ENCODE assay signal across 28 cellular contexts in the genomic region with DNA sequence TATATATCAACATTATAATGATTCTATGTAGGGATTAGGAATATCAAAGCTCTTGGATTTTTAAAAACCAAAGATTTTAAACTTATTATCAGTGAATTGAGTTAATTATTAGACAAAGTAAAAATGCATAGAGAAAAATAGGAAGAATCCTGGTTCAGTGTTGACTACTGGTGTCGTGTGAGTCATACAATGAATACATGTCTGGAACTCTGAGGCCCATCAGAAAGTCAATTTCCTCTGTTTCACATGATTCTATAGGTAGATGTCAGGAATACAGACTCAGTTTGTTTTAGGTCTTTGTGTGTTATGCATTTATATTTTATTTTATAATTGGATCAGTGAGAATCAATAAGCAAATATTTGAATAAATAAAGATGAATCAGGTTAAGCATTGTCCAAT.
DNase-seq lines count a peak whose midpoint lies in the region; ATAC-seq, FAIRE-seq and TF ChIP-seq lines count a peak whose summit lies in the region.
"Had no signal": no experiment of that assay in that cellular context is flagged by ENCODE, and none has a peak within 500 bp of the region (broad histone marks: within the 10 kb centered on the region; RNA-seq: fewer than 3 reads in every experiment).

No MANE protein-coding gene starts in this region.

- WGBS in A549 (ENCODE audit: missing lambda C conversion rate), result 2% methylated on average over 1 of the region's 1 CpG
- WGBS in GM12878 (ENCODE audit: insufficient coverage, insufficient replicate concordance, low lambda C conversion rate, missing lambda C conversion rate), result 0% methylated on average over 1 of the region's 1 CpG
- 65 to 85% (median 78%) methylated on average over 1 of the region's 1 CpG for WGBS in spleen, 5 donors

- no peaks in the 10 kb centered on the region for H3K79me2 ChIP-seq in GM12878 (ENCODE audit: control insufficient read depth, insufficient read depth, low read length)

- H3K27ac ChIP-seq in A549 (peak overlapping the region; percentile 84 to 86), GM12878 (ENCODE audit: control insufficient read depth, insufficient read depth) (no peak overlapping the region), spleen (no peak overlapping the region)
- H3K27ac ChIP-seq: ascending aorta, esophagus squamous epithelium, gastrocnemius medialis, neural progenitor cell, stomach, tibial nerve had no signal

- H3K4me1 Mint-ChIP-seq in naive thymus-derived CD8-positive, alpha-beta T cell, result no peaks in the 10 kb centered on the region
- H3K4me1 Mint-ChIP-seq: activated naive CD8-positive, alpha-beta T cell treated with anti-CD3 and anti-CD28 coated beads for 36 hours; B cell; CD8-positive, alpha-beta memory T cell; neural progenitor cell had no signal

- TF ChIP-seq EP300 in A549 (IDR thresholded peaks at IDR 0.05) (no peak), GM12878 (IDR thresholded peaks at IDR 0.05; ENCODE audit: borderline replicate concordance in 1 of 2, control insufficient read depth in 1 of 2, low read depth in 2 of 2, low read length in 2 of 2) (no peak)

- DNase-seq in A549 (ENCODE audit: low read depth in 1 of 2, low spot score in 1 of 2) (peak; percentile 36 to 75), M059J (ENCODE audit: low read depth) (peak; percentile 19), GM12878 (ENCODE audit: low read depth, low spot score) (no peak), iris pigment epithelial cell (ENCODE audit: low read depth) (peak; percentile 60), spleen (no peak), NCI-H2029 (lab: John Stamatoyannopoulos, UW) (no peak), NCI-H446 treated with DMSO at 0.1 percent for 48 hours (lab: John Stamatoyannopoulos, UW) (no peak)
- no peak for DNase-seq in naive thymus-derived CD8-positive, alpha-beta T cell
- DNase-seq: 8988T; activated CD4-positive, alpha-beta memory T cell treated with anti-CD3 and anti-CD28 coated beads for 36 hours; activated CD8-positive, alpha-beta memory T cell treated with anti-CD3 and anti-CD28 coated beads, Interleukin-2, amount 50 U/mL, for 48 hours; activated naive CD8-positive, alpha-beta T cell treated with anti-CD3 and anti-CD28 coated beads for 36 hours; CD8-positive, alpha-beta memory T cell; DMS153; effector CD8-positive, alpha-beta T cell; esophagus squamous epithelium; gastrocnemius medialis; hippocampal formation; islet precursor cell; NCI-H2081 treated with DMSO at 0.1 percent for 48 hours; stomach had no signal

- no peak overlapping the region for H3K4me3 Mint-ChIP-seq in naive thymus-derived CD8-positive, alpha-beta T cell
- H3K4me3 Mint-ChIP-seq: activated CD4-positive, alpha-beta memory T cell treated with anti-CD3 and anti-CD28 coated beads for 36 hours; activated naive CD8-positive, alpha-beta T cell treated with anti-CD3 and anti-CD28 coated beads for 36 hours; B cell; CD8-positive, alpha-beta memory T cell; neural progenitor cell had no signal

- H3K9ac ChIP-seq in GM12878 (ENCODE audit: control insufficient read depth, insufficient read depth, low read length), result no peak overlapping the region
- H3K9ac ChIP-seq: neural progenitor cell had no signal

- TF ChIP-seq POLR2A in A549 (IDR thresholded peaks at IDR 0.05; ENCODE audit: low read length), result no peak
- TF ChIP-seq POLR2A in GM12878 (IDR thresholded peaks at IDR 0.05; ENCODE audit: low read depth, low read length), result no peak
- TF ChIP-seq POLR2A in spleen (IDR thresholded peaks at IDR 0.05), result no peak

- H3K4me1 ChIP-seq in A549 (peaks cover 53% of the 10 kb centered on the region), GM12878 (ENCODE audit: control insufficient read depth, insufficient read depth, low read length) (no peaks in the 10 kb centered on the region), spleen (no peaks in the 10 kb centered on the region)
- H3K4me1 ChIP-seq: ascending aorta, esophagus squamous epithelium, gastrocnemius medialis, neural progenitor cell, stomach, tibial nerve had no signal

- intact Hi-C loops in GM12878 (cut with micrococcal nuclease; ENCODE audit: unreplicated experiment), result no loop called here
- intact Hi-C loops in spleen (cut with DNase I; ENCODE audit: low total_unique reads), result no loop called here

- H2AFZ ChIP-seq in GM12878 (ENCODE audit: control insufficient read depth, low read depth, low read length), result no peak overlapping the region
- H2AFZ ChIP-seq: neural progenitor cell had no signal

- H3K36me3 ChIP-seq in GM12878 (ENCODE audit: control insufficient read depth in 2 of 2, insufficient read depth in 2 of 2, low read length in 1 of 2) (no peaks in the 10 kb centered on the region), spleen (no peaks in the 10 kb centered on the region)
- H3K36me3 ChIP-seq: ascending aorta, esophagus squamous epithelium, gastrocnemius medialis, neural progenitor cell, stomach, tibial nerve had no signal

- H3K27me3 Mint-ChIP-seq in naive thymus-derived CD8-positive, alpha-beta T cell, result peaks cover 0 to 41% (median 5%) of the 10 kb centered on the region in 5 donors
- H3K27me3 Mint-ChIP-seq: B cell had no signal

- H3K9me3 ChIP-seq in A549, result 0 out of 3 replicates have a peak, but pooled peaks cover 2% of the 10 kb centered on the region
- no peaks in the 10 kb centered on the region for H3K9me3 ChIP-seq in GM12878 (replicated peaks; ENCODE audit: control insufficient read depth, insufficient read depth, low read length)
- no peaks in the 10 kb centered on the region for H3K9me3 ChIP-seq in spleen
- H3K9me3 ChIP-seq: ascending aorta, esophagus squamous epithelium, gastrocnemius medialis, stomach, tibial nerve had no signal

- no peak for FAIRE-seq in A549 (lab: Jason Lieb, UNC)
- no peak for FAIRE-seq in GM12878 (lab: Jason Lieb, UNC)

- no peaks in the 10 kb centered on the region for H4K20me1 ChIP-seq in GM12878 (ENCODE audit: control insufficient read depth, insufficient read depth)

- H3K4me2 ChIP-seq in A549, result peak overlapping the region; percentile 70
- no peak overlapping the region for H3K4me2 ChIP-seq in GM12878 (ENCODE audit: control insufficient read depth, insufficient read depth)
- H3K4me2 ChIP-seq: neural progenitor cell had no signal

- SMC1A ChIA-PET in GM12878 (lab: Charles Lee; ENCODE audit: uncharacterized antibody, unreplicated experiment), result no interaction called here

- RAD21 ChIA-PET in GM12878 (lab: Charles Lee; ENCODE audit: unreplicated experiment), result no interaction called here

- H3K27me3 ChIP-seq in GM12878 (replicated peaks in 1 of 2; ENCODE audit: control insufficient read depth in 2 of 2, insufficient read depth in 2 of 2, low read length in 1 of 2) (no peaks in the 10 kb centered on the region), spleen (replicated peaks in 1 of 7) (no peaks in the 10 kb centered on the region)
- H3K27me3 ChIP-seq: ascending aorta, esophagus squamous epithelium, gastrocnemius medialis, neural progenitor cell, stomach, tibial nerve had no signal

- no peaks in the 10 kb centered on the region for H3K36me3 Mint-ChIP-seq in naive thymus-derived CD8-positive, alpha-beta T cell
- H3K36me3 Mint-ChIP-seq: activated CD4-positive, alpha-beta memory T cell treated with anti-CD3 and anti-CD28 coated beads for 36 hours; activated naive CD8-positive, alpha-beta T cell treated with anti-CD3 and anti-CD28 coated beads for 36 hours; CD8-positive, alpha-beta memory T cell; neural progenitor cell had no signal

- POLR2A ChIA-PET in A549 (lab: Yijun Ruan, JAX), result no interaction called here
- POLR2A ChIA-PET in GM12878 (lab: Charles Lee), result no interaction called here
- POLR2A ChIA-PET in naive thymus-derived CD8-positive, alpha-beta T cell (lab: Charles Lee), result no interaction called here

- no peak overlapping the region for H3K4me3 ChIP-seq in A549
- no peak overlapping the region for H3K4me3 ChIP-seq in GM12878
- no peak overlapping the region for H3K4me3 ChIP-seq in spleen
- H3K4me3 ChIP-seq: ascending aorta, esophagus squamous epithelium, gastrocnemius medialis, lung, neural progenitor cell, stomach, tibial nerve had no signal

- TF ChIP-seq RAD21 in A549 (conservative IDR thresholded peaks at IDR 0.05 in 1 of 2, IDR thresholded peaks at IDR 0.05 in 1 of 2), result no peak
- no peak for TF ChIP-seq RAD21 in GM12878 (IDR thresholded peaks at IDR 0.05; ENCODE audit: insufficient read depth, low read depth, low read length)

- no peak overlapping the region for H3K27ac Mint-ChIP-seq in naive thymus-derived CD8-positive, alpha-beta T cell
- H3K27ac Mint-ChIP-seq: activated CD4-positive, alpha-beta memory T cell treated with anti-CD3 and anti-CD28 coated beads for 36 hours; activated naive CD8-positive, alpha-beta T cell treated with anti-CD3 and anti-CD28 coated beads for 36 hours; activated T-helper 2 cell treated with anti-CD3 and anti-CD28 coated beads, Interferon-gamma antibody, Interleukin-2, Interleukin-4, amounts not matched to agents 10 μg/mL and 5 μg/mL and 100 μg/mL, durations not matched to agents 14 hours and 24 hours and 36 hours; B cell; CD8-positive, alpha-beta memory T cell; neural progenitor cell had no signal

- ATAC-seq in A549 (peak; percentile 79 to 85; a peak in 5 of 6 replicates), GM12878 (peak; percentile 39; the same call in 2 of the 3 replicates)
- ATAC-seq in naive thymus-derived CD8-positive, alpha-beta T cell, result no peak
- ATAC-seq: gastrocnemius medialis, sciatic nerve had no signal

- CTCF ChIA-PET in A549 (lab: Yijun Ruan, JAX) (no interaction called here), GM12878 (lab: Yijun Ruan, JAX) (no interaction called here)

- no TSS peak for BruUV-seq in GM12878 (replicated peaks; lab: Mats Ljungman, UMichigan)

- no peak for TF ChIP-seq CTCF in A549 (IDR thresholded peaks at IDR 0.05)
- TF ChIP-seq CTCF in GM12878 (IDR thresholded peaks at IDR 0.05 in 2 of 3, conservative IDR thresholded peaks at IDR 0.05 in 1 of 3; ENCODE audit: control insufficient read depth in 2 of 3, extremely low read depth in 1 of 3, insufficient read depth in 1 of 3, low read depth in 3 of 3, low read length in 3 of 3), result no peak
- no peak for TF ChIP-seq CTCF in spleen (IDR thresholded peaks at IDR 0.05 in 8 of 11, conservative IDR thresholded peaks at IDR 0.05 in 3 of 11)

- in situ Hi-C loops in GM12878 (cut with MboI), result no loop called here

- no peaks in the 10 kb centered on the region for H3K9me3 Mint-ChIP-seq in naive thymus-derived CD8-positive, alpha-beta T cell
- H3K9me3 Mint-ChIP-seq: activated CD4-positive, alpha-beta memory T cell treated with anti-CD3 and anti-CD28 coated beads for 36 hours; activated naive CD8-positive, alpha-beta T cell treated with anti-CD3 and anti-CD28 coated beads for 36 hours; activated T-helper 2 cell treated with anti-CD3 and anti-CD28 coated beads, Interferon-gamma antibody, Interleukin-2, Interleukin-4, amounts not matched to agents 10 μg/mL and 5 μg/mL and 100 μg/mL, durations not matched to agents 14 hours and 24 hours and 36 hours; neural progenitor cell had no signal

TF ChIP-seq in A549, 52 proteins besides CTCF, POLR2A, EP300 and RAD21 (continues in another document):
- TF ChIP-seq ZC3H11A (IDR thresholded peaks at IDR 0.05) (no peak), ZSCAN20 (CRISPR knock-in tag; IDR thresholded peaks at IDR 0.05) (no peak), NPAS2 (CRISPR knock-in tag; IDR thresholded peaks at IDR 0.05; ENCODE audit: borderline replicate concordance) (no peak), RFX5 (IDR thresholded peaks at IDR 0.05) (no peak)

TF ChIP-seq in GM12878, 131 proteins besides CTCF, POLR2A, EP300 and RAD21 (continues in another document):
- TF ChIP-seq NR2C2 (IDR thresholded peaks at IDR 0.05; ENCODE audit: borderline replicate concordance, control insufficient read depth, insufficient read length, low read depth), result no peak
- TF ChIP-seq MXI1 (IDR thresholded peaks at IDR 0.05; ENCODE audit: low read depth, low read length), result no peak
- TF ChIP-seq SMARCA5 (IDR thresholded peaks at IDR 0.05), result no peak

Comparison
In these comparisons a context has a peak if more than half of its experiments do, and no peak if none do; other contexts are left out.
1. ATAC-seq: peak in A549 (2 of 2) and GM12878 (single experiment); none in naive thymus-derived CD8-positive, alpha-beta T cell (0 of 2).
2. DNase-seq: peak in A549 (2 of 2), M059J (single experiment) and iris pigment epithelial cell (single experiment); none in GM12878 (single experiment), naive thymus-derived CD8-positive, alpha-beta T cell (0 of 10), spleen (single experiment), NCI-H2029 (single experiment) and NCI-H446 treated with DMSO at 0.1 percent for 48 hours (single experiment).
3. H3K27ac ChIP-seq: peak in A549 (2 of 2); none in GM12878 (single experiment) and spleen (0 of 8).